In the genomic region with DNA sequence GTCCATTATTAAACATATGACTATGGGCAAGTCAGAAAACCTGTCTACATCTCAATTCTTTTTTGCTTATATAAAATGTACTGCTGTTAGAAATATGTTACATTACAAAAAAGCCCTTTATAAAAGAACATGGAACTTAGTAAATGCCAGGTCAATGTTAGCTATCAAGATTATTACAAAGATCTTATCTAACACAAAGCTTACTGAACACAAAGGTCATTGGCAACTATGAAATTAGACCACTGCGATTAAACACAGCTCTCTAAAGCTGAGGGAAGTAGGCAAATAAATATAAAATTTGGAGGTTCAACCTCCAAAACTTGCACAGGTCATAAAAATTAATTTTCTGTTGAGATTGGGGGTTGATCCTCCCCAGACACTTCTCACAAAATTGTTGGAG, we compare ENCODE assay signal across 35 cellular contexts.
DNase-seq lines count a peak whose midpoint lies in the region; ATAC-seq and TF ChIP-seq lines count a peak whose summit lies in the region.
"Had no signal": no experiment of that assay in that cellular context is flagged by ENCODE, and none has a peak within 500 bp of the region (broad histone marks: within the 10 kb centered on the region; RNA-seq: fewer than 3 reads in every experiment).

No MANE protein-coding gene starts in this region.

- no peaks in the 10 kb centered on the region for H3K4me1 ChIP-seq in psoas muscle
- H3K4me1 ChIP-seq: A549; BLaER1; BLaER1 treated with 17β-estradiol and CSF1 and Interleukin-3, amounts not matched to agents 10 nM and 100 nM; Caco-2 had no signal

- no peak overlapping the region for H3K4me3 Mint-ChIP-seq in progenitor cell of endocrine pancreas (ENCODE audit: low read depth)
- H3K4me3 Mint-ChIP-seq: B cell; CD14-positive monocyte; CD4-positive, alpha-beta memory T cell; CD4-positive, alpha-beta T cell; CD4-positive, CD25-positive, alpha-beta regulatory T cell; CD8-positive, alpha-beta memory T cell; CD8-positive, alpha-beta T cell had no signal

- no peaks in the 10 kb centered on the region for H3F3A ChIP-seq in neural cell (ENCODE audit: insufficient read depth, low read length, poor library complexity, severe bottlenecking)

- H3K9me3 ChIP-seq in neural cell (ENCODE audit: low read length) = no peaks in the 10 kb centered on the region
- H3K9me3 ChIP-seq in psoas muscle = no peaks in the 10 kb centered on the region
- H3K9me3 ChIP-seq: A549; BE2C; BLaER1; BLaER1 treated with 17β-estradiol and CSF1 and Interleukin-3, amounts not matched to agents 10 nM and 100 nM; Caco-2 had no signal

- no peaks in the 10 kb centered on the region for H3K9me2 ChIP-seq in neural cell (ENCODE audit: insufficient read depth, low read length)

- no peak for DNase-seq in dorsolateral prefrontal cortex
- DNase-seq in left lobe of liver (ENCODE audit: low spot score) = no peak
- DNase-seq in UCSD-AML1 (lab: John Stamatoyannopoulos, UW; ENCODE audit: unreplicated experiment) = no peak
- no peak for DNase-seq in psoas muscle
- DNase-seq in middle frontal gyrus (ENCODE audit: extremely low spot score, low spot score) = no peak
- DNase-seq in progenitor cell of endocrine pancreas (ENCODE audit: low spot score, unreplicated experiment) = no peak
- DNase-seq: 8988T; ACHN; AML-193; BE2C; C1 segment of cervical spinal cord; Caco-2; Calu3; CD4-positive, alpha-beta memory T cell; CD4-positive, alpha-beta T cell; CD4-positive, CD25-positive, alpha-beta regulatory T cell; CD8-positive, alpha-beta memory T cell; CD8-positive, alpha-beta T cell; COR-L47; DMS 273 treated with DMSO at 0.1 percent for 48 hours; DMS153; DMS53; DMS79; DMS79 treated with DMSO at 0.1 percent for 48 hours; DND-41; EL had no signal

- no peaks in the 10 kb centered on the region for H3K79me2 ChIP-seq in neural cell (replicated peaks; ENCODE audit: insufficient read depth, low read length)

- ATAC-seq in left lobe of liver (peak; percentile 70), psoas muscle (no peak)
- ATAC-seq: A549; CD8-positive, alpha-beta T cell had no signal

- H3K9ac ChIP-seq in neural cell (ENCODE audit: low read length) = no peak overlapping the region
- H3K9ac ChIP-seq: BLaER1; BLaER1 treated with 17β-estradiol and CSF1 and Interleukin-3, amounts not matched to agents 10 nM and 100 nM had no signal

- no peaks in the 10 kb centered on the region for H3K4me1 Mint-ChIP-seq in progenitor cell of endocrine pancreas (ENCODE audit: low read depth)
- H3K4me1 Mint-ChIP-seq: B cell; CD14-positive monocyte; CD4-positive, alpha-beta memory T cell; CD4-positive, CD25-positive, alpha-beta regulatory T cell; CD8-positive, alpha-beta memory T cell had no signal

- H3K4me2 ChIP-seq in neural cell (ENCODE audit: low read length) = no peak overlapping the region
- H3K4me2 ChIP-seq: A549; BLaER1; BLaER1 treated with 17β-estradiol and CSF1 and Interleukin-3, amounts not matched to agents 10 nM and 100 nM had no signal

- H3K27me3 ChIP-seq in dorsolateral prefrontal cortex = no peaks in the 10 kb centered on the region
- no peaks in the 10 kb centered on the region for H3K27me3 ChIP-seq in neural cell (ENCODE audit: insufficient read depth, low read depth, low read length)
- H3K27me3 ChIP-seq in psoas muscle (ENCODE audit: insufficient read depth in 3 of 3, low read length in 2 of 3) = no peaks in the 10 kb centered on the region
- H3K27me3 ChIP-seq: BE2C; BLaER1; BLaER1 treated with 17β-estradiol and CSF1 and Interleukin-3, amounts not matched to agents 10 nM and 100 nM had no signal

- no peaks in the 10 kb centered on the region for H3K27me3 Mint-ChIP-seq in progenitor cell of endocrine pancreas
- H3K27me3 Mint-ChIP-seq: B cell; CD4-positive, alpha-beta memory T cell; CD4-positive, alpha-beta T cell; CD4-positive, CD25-positive, alpha-beta regulatory T cell; CD8-positive, alpha-beta memory T cell had no signal

- no peak overlapping the region for H3K27ac Mint-ChIP-seq in progenitor cell of endocrine pancreas
- H3K27ac Mint-ChIP-seq: B cell; CD14-positive monocyte; CD4-positive, alpha-beta memory T cell; CD4-positive, alpha-beta T cell; CD4-positive, CD25-positive, alpha-beta regulatory T cell; CD8-positive, alpha-beta memory T cell; CD8-positive, alpha-beta T cell had no signal

- peak overlapping the region; percentile 49 for H3K27ac ChIP-seq in VCaP
- H3K27ac ChIP-seq in dorsolateral prefrontal cortex = peak overlapping the region in 38 of 59 donors; percentile 0 to 91 (median 58)
- peak overlapping the region; percentile 50 for H3K27ac ChIP-seq in neural cell (ENCODE audit: low read length)
- no peak overlapping the region for H3K27ac ChIP-seq in psoas muscle
- H3K27ac ChIP-seq: 22Rv1; A549; BLaER1; BLaER1 treated with 17β-estradiol and CSF1 and Interleukin-3, amounts not matched to agents 10 nM and 100 nM; C4-2B had no signal

- no peak for TF ChIP-seq EP300 in neural cell (conservative IDR thresholded peaks at IDR 0.05; ENCODE audit: poor library complexity, severe bottlenecking)

- no peaks in the 10 kb centered on the region for H3K36me3 Mint-ChIP-seq in progenitor cell of endocrine pancreas (ENCODE audit: insufficient read depth)
- H3K36me3 Mint-ChIP-seq: CD14-positive monocyte; CD4-positive, alpha-beta memory T cell; CD4-positive, CD25-positive, alpha-beta regulatory T cell; CD8-positive, alpha-beta memory T cell; CD8-positive, alpha-beta T cell had no signal

- WGBS in psoas muscle, 3 donors = 82 to 94% (median 84%) methylated on average over 1 of the region's 1 CpG

- intact Hi-C loops in dorsolateral prefrontal cortex (cut with DNase I) (loop anchor here in 1 of 2 donors (10.0 kb wide), 1 partner anchor 106 kb away; no protein-coding TSS in a partner anchor), psoas muscle (cut with DNase I) (no loop called here)

- no peak for TF ChIP-seq CTCF in VCaP (conservative IDR thresholded peaks at IDR 0.05)
- no peak for TF ChIP-seq CTCF in dorsolateral prefrontal cortex (IDR thresholded peaks at IDR 0.05 in 54 of 56, conservative IDR thresholded peaks at IDR 0.05 in 2 of 56; ENCODE audit: low read depth in 1 of 56, partially characterized antibody in 56 of 56)
- no peak for TF ChIP-seq CTCF in neural cell (IDR thresholded peaks at IDR 0.05; ENCODE audit: poor library complexity, severe bottlenecking)
- TF ChIP-seq CTCF in psoas muscle (IDR thresholded peaks at IDR 0.05) = no peak
- TF ChIP-seq CTCF in progenitor cell of endocrine pancreas (IDR thresholded peaks at IDR 0.05; ENCODE audit: unreplicated experiment) = no peak

- TF ChIP-seq RAD21 in neural cell (conservative IDR thresholded peaks at IDR 0.05) = no peak

- H3K4me3 ChIP-seq in dorsolateral prefrontal cortex (no peak overlapping the region), neural cell (ENCODE audit: low read length) (no peak overlapping the region), psoas muscle (no peak overlapping the region)
- H3K4me3 ChIP-seq: A549; BLaER1; BLaER1 treated with 17β-estradiol and CSF1 and Interleukin-3, amounts not matched to agents 10 nM and 100 nM had no signal

- no peaks in the 10 kb centered on the region for H3K9me3 Mint-ChIP-seq in progenitor cell of endocrine pancreas (ENCODE audit: low read depth)
- H3K9me3 Mint-ChIP-seq: CD14-positive monocyte had no signal

- no peaks in the 10 kb centered on the region for H3K36me3 ChIP-seq in neural cell (ENCODE audit: insufficient read depth, low read length)
- H3K36me3 ChIP-seq in psoas muscle (ENCODE audit: insufficient read depth in 1 of 2, low read depth in 1 of 2) = no peaks in the 10 kb centered on the region
- H3K36me3 ChIP-seq: BE2C; BLaER1; BLaER1 treated with 17β-estradiol and CSF1 and Interleukin-3, amounts not matched to agents 10 nM and 100 nM had no signal

- H4K20me1 ChIP-seq in neural cell (ENCODE audit: insufficient read depth) = no peaks in the 10 kb centered on the region
- H4K20me1 ChIP-seq: BLaER1; BLaER1 treated with 17β-estradiol and CSF1 and Interleukin-3, amounts not matched to agents 10 nM and 100 nM had no signal

- H2AFZ ChIP-seq in neural cell (ENCODE audit: low read depth, low read length) = no peak overlapping the region

TF ChIP-seq in neural cell, 6 proteins besides CTCF, POLR2A, EP300 and RAD21:
- TF ChIP-seq EZH2 (IDR thresholded peaks at IDR 0.05; ENCODE audit: borderline replicate concordance, insufficient read depth, low read length, poor library complexity, severe bottlenecking) (no peak), MXI1 (conservative IDR thresholded peaks at IDR 0.05; ENCODE audit: poor library complexity, severe bottlenecking) (no peak), TAF1 (IDR thresholded peaks at IDR 0.05; ENCODE audit: low read depth) (no peak), POLR2AphosphoS5 (IDR thresholded peaks at IDR 0.05) (no peak), SMC3 (conservative IDR thresholded peaks at IDR 0.05; ENCODE audit: poor library complexity) (no peak)
- TF ChIP-seq, protein P1, sequence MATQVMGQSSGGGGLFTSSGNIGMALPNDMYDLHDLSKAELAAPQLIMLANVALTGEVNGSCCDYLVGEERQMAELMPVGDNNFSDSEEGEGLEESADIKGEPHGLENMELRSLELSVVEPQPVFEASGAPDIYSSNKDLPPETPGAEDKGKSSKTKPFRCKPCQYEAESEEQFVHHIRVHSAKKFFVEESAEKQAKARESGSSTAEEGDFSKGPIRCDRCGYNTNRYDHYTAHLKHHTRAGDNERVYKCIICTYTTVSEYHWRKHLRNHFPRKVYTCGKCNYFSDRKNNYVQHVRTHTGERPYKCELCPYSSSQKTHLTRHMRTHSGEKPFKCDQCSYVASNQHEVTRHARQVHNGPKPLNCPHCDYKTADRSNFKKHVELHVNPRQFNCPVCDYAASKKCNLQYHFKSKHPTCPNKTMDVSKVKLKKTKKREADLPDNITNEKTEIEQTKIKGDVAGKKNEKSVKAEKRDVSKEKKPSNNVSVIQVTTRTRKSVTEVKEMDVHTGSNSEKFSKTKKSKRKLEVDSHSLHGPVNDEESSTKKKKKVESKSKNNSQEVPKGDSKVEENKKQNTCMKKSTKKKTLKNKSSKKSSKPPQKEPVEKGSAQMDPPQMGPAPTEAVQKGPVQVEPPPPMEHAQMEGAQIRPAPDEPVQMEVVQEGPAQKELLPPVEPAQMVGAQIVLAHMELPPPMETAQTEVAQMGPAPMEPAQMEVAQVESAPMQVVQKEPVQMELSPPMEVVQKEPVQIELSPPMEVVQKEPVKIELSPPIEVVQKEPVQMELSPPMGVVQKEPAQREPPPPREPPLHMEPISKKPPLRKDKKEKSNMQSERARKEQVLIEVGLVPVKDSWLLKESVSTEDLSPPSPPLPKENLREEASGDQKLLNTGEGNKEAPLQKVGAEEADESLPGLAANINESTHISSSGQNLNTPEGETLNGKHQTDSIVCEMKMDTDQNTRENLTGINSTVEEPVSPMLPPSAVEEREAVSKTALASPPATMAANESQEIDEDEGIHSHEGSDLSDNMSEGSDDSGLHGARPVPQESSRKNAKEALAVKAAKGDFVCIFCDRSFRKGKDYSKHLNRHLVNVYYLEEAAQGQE (IDR thresholded peaks at IDR 0.05; ENCODE audit: borderline replicate concordance) = no peak
